ENCODE assay signal across 9 cellular contexts in genomic region chr15:74841761-74842385, GRCh38. TPM values are rescaled to one million over a fixed set of nuclear protein-coding genes. Genes with fewer than 3 reads are reported as not detected.
DNase-seq lines count a peak whose midpoint lies in the region; ATAC-seq, FAIRE-seq and TF ChIP-seq lines count a peak whose summit lies in the region.
"Had no signal": no experiment of that assay in that cellular context is flagged by ENCODE, and none has a peak within 500 bp of the region (broad histone marks: within the 10 kb centered on the region; RNA-seq: fewer than 3 reads in every experiment).

No MANE protein-coding gene starts in this region.

- no peak for TF ChIP-seq CTCF in A673 (conservative IDR thresholded peaks at IDR 0.05; ENCODE audit: low read depth, low read length)
- TF ChIP-seq CTCF in bronchial epithelial cell (IDR thresholded peaks at IDR 0.05; ENCODE audit: insufficient read depth, low read length, severe bottlenecking): no peak

- H3K4me3 ChIP-seq in A673 (ENCODE audit: low read depth, low read length, poor library complexity, severe bottlenecking) (peak overlapping the region; percentile 98), HUES48 (ENCODE audit: low read depth, low read length) (peak overlapping the region; percentile 81), bronchial epithelial cell (ENCODE audit: low read depth, low read length) (peak overlapping the region; percentile 94), mucosa of rectum (ENCODE audit: low read length in 2 of 2) (peak overlapping the region; percentile 88 to 90)

- BruUV-seq in A673 (replicated peaks; lab: Mats Ljungman, UMichigan): no TSS peak

- peaks cover 8% of the 10 kb centered on the region for H3K4me1 ChIP-seq in A673 (ENCODE audit: insufficient read depth, low read length, poor library complexity, severe bottlenecking)
- H3K4me1 ChIP-seq in HUES48 (ENCODE audit: control insufficient read depth, insufficient read depth, low read length): peaks cover 7% of the 10 kb centered on the region; the same call in 1 of the 2 replicates
- peaks cover 23 to 27% of the 10 kb centered on the region in 2 donors for H3K4me1 ChIP-seq in mucosa of rectum (ENCODE audit: control insufficient read depth in 2 of 2, insufficient read depth in 2 of 2, low read length in 2 of 2)

- FAIRE-seq in bronchial epithelial cell (lab: Jason Lieb, UNC): no peak

- peak overlapping the region; percentile 86 for H3K27ac ChIP-seq in A673 (ENCODE audit: low read depth, low read length, poor library complexity, severe bottlenecking)
- H3K27ac ChIP-seq in HUES48 (ENCODE audit: low read depth, low read length): peak overlapping the region; percentile 15
- H3K27ac ChIP-seq in mucosa of rectum (ENCODE audit: low read depth in 2 of 2, low read length in 2 of 2): no peak overlapping the region

- H3K27me3 ChIP-seq in A673 (replicated peaks; ENCODE audit: insufficient read depth, low read depth, low read length, poor library complexity): no peaks in the 10 kb centered on the region
- H3K27me3 ChIP-seq in HUES48 (ENCODE audit: control insufficient read depth, insufficient read depth, low read length): no peaks in the 10 kb centered on the region
- no peaks in the 10 kb centered on the region for H3K27me3 ChIP-seq in bronchial epithelial cell (ENCODE audit: control insufficient read depth, insufficient read depth, low read length)
- no peaks in the 10 kb centered on the region for H3K27me3 ChIP-seq in mucosa of rectum (ENCODE audit: control insufficient read depth in 2 of 2, insufficient read depth in 2 of 2, low read length in 2 of 2)

- ATAC-seq in GM21529 (IDR thresholded peaks at IDR 0.05; ENCODE audit: unreplicated experiment) (no peak), GM21423 (IDR thresholded peaks at IDR 0.05; ENCODE audit: unreplicated experiment) (no peak)

- intact Hi-C loops in A673 (cut with micrococcal nuclease; ENCODE audit: unreplicated experiment): loop anchor here (5.0 kb wide), 1 partner anchor 60 kb away; no protein-coding TSS in a partner anchor

- no peaks in the 10 kb centered on the region for H3K9me3 ChIP-seq in A673 (ENCODE audit: low read depth, low read length, poor library complexity, severe bottlenecking)
- no peaks in the 10 kb centered on the region for H3K9me3 ChIP-seq in HUES48 (ENCODE audit: control insufficient read depth, insufficient read depth, low read length)
- no peaks in the 10 kb centered on the region for H3K9me3 ChIP-seq in mucosa of rectum (ENCODE audit: control insufficient read depth in 2 of 2, low read length in 2 of 2)

- peaks cover 8% of the 10 kb centered on the region for H3K36me3 ChIP-seq in A673 (ENCODE audit: insufficient read depth, low read length, poor library complexity, severe bottlenecking)
- H3K36me3 ChIP-seq in HUES48 (ENCODE audit: control insufficient read depth, insufficient read depth, low read length): peaks cover 31% of the 10 kb centered on the region
- peaks cover 24% of the 10 kb centered on the region for H3K36me3 ChIP-seq in bronchial epithelial cell (ENCODE audit: control insufficient read depth, insufficient read depth, low read length)
- peaks cover 22 to 54% of the 10 kb centered on the region in 2 donors for H3K36me3 ChIP-seq in mucosa of rectum (ENCODE audit: control insufficient read depth in 2 of 2, insufficient read depth in 2 of 2, low read length in 2 of 2)

- CTCF ChIA-PET in A673 (lab: Charles Lee): interaction anchor here (0.6 to 1.0 kb wide), 3 partner anchors 38 to 531 kb away, joined by 3 to 8 read pairs (median 3); no protein-coding TSS in a partner anchor

- POLR2A ChIA-PET in A673 (lab: Charles Lee; ENCODE audit: low non-redundant PET): interaction anchor here (0.5 kb wide), 1 partner anchor 13 kb away, joined by 3 read pairs; no protein-coding TSS in a partner anchor

- DNase-seq in A673 (ENCODE audit: low spot score) (no peak), bronchial epithelial cell (ENCODE audit: low read depth) (no peak), cerebellum (ENCODE audit: low spot score) (no peak), GM03348 (ENCODE audit: low spot score) (no peak)

- H3K9ac ChIP-seq in HUES48 (ENCODE audit: low read depth, low read length) (no peak overlapping the region), mucosa of rectum (ENCODE audit: low read depth in 1 of 2, low read length in 2 of 2) (peak overlapping the region; percentile 80 to 91)

RNA-seq across cellular contexts. Expression of gene ULK3, which starts 1.1 kb away (rescaled TPM):
- total RNA-seq in A673 (2021) (53.3 and 58.3 TPM in 2 replicates), bronchial epithelial cell (17.4 and 23.6 TPM in 2 replicates), cerebellum (38.7 TPM)

RNA-seq across cellular contexts. Expression of gene CPLX3, which starts 15.4 kb away (rescaled TPM):
- total RNA-seq in A673 (2021) (0.17 and 0.28 TPM in 2 replicates), bronchial epithelial cell (not detected in 2 replicates), cerebellum (1.00 TPM)
- total RNA-seq: LHCN-M2 had no signal

RNA-seq across cellular contexts. Expression of gene LMAN1L, which starts 29.2 kb away (rescaled TPM):
- total RNA-seq in A673 (2021): 0.80 TPM in 1 of 2 replicates, not detected in the other
- total RNA-seq in bronchial epithelial cell: under 0.01 TPM in 1 of 2 replicates, not detected in the other
- total RNA-seq in cerebellum: 0.09 TPM

RNA-seq across cellular contexts. Expression of gene SCAMP2, which starts 31.3 kb away (rescaled TPM):
- 77.9 and 94.4 TPM in 2 replicates for total RNA-seq in A673 (2021)
- 20.5 and 30.7 TPM in 2 replicates for total RNA-seq in bronchial epithelial cell
- total RNA-seq in cerebellum: 12.6 TPM

RNA-seq across cellular contexts. Expression of gene MPI, which starts 48.0 kb away (rescaled TPM):
- total RNA-seq in A673 (2021) (48.2 and 62.8 TPM in 2 replicates), bronchial epithelial cell (25.0 and 35.0 TPM in 2 replicates), cerebellum (36.1 TPM)

Comparison
In these comparisons a context has a peak if more than half of its experiments do, and no peak if none do; other contexts are left out.
1. H3K27ac ChIP-seq: peak in A673 (single experiment) and HUES48 (single experiment); none in mucosa of rectum (0 of 2).
2. Peak in every context shown above with its lines, with median percentiles within 50 percentile points of each other: H3K4me3 ChIP-seq.